8 cellular contexts compared by ENCODE assay signal in genomic region chrX:67555578-67556203, GRCh38. TPM values are rescaled to one million over a fixed set of nuclear protein-coding genes. Genes with fewer than 3 reads are reported as not detected.
DNase-seq lines count a peak whose midpoint lies in the region; ATAC-seq and TF ChIP-seq lines count a peak whose summit lies in the region.

No MANE protein-coding gene starts in this region.

- ATAC-seq in natural killer cell: peak in 1 of 3 donors; percentile 61
- ATAC-seq in HG02970 (IDR thresholded peaks at IDR 0.05; ENCODE audit: low FRiP score, unreplicated experiment): no peak
- ATAC-seq in HG03039 (IDR thresholded peaks at IDR 0.05; ENCODE audit: unreplicated experiment): no peak

- H3K9me2 ChIP-seq in Loucy (replicated peaks; ENCODE audit: low read depth, low read length): no peaks in the 10 kb centered on the region

- H3K4me2 ChIP-seq in Loucy (ENCODE audit: low read depth, low read length, poor library complexity, severe bottlenecking): no peak overlapping the region

- no peak overlapping the region for H3K27ac ChIP-seq in AG04450 (ENCODE audit: low read depth, low read length)

- H3K36me3 Mint-ChIP-seq in natural killer cell: no peaks in the 10 kb centered on the region

- H3K36me3 ChIP-seq in Loucy (ENCODE audit: insufficient read depth, low read length): no peaks in the 10 kb centered on the region

- no peaks in the 10 kb centered on the region for H3K27me3 ChIP-seq in AG04450 (ENCODE audit: control insufficient read depth, insufficient read depth, low read length)
- H3K27me3 ChIP-seq in Loucy (ENCODE audit: insufficient read depth, low read length, poor library complexity, severe bottlenecking): no peaks in the 10 kb centered on the region

- intact Hi-C loops in natural killer cell (cut with micrococcal nuclease): no loop called here

- no peak overlapping the region for H2AFZ ChIP-seq in Loucy (ENCODE audit: low read length)

- H3K9me3 ChIP-seq in AG04450 (ENCODE audit: control insufficient read depth, insufficient read depth, low read length) (no peaks in the 10 kb centered on the region), Loucy (ENCODE audit: insufficient read depth, low read depth, low read length) (no peaks in the 10 kb centered on the region)

- H3K4me3 ChIP-seq in AG04450 (ENCODE audit: low read depth, low read length) (no peak overlapping the region), Loucy (ENCODE audit: low read length, poor library complexity, severe bottlenecking) (no peak overlapping the region), choroid plexus epithelial cell (ENCODE audit: low read depth, low read length) (no peak overlapping the region)

- no peak overlapping the region for H3K27ac Mint-ChIP-seq in natural killer cell

- no peaks in the 10 kb centered on the region for H3K4me1 ChIP-seq in Loucy (ENCODE audit: insufficient read depth, low read length, poor library complexity, severe bottlenecking)

- H3K27me3 Mint-ChIP-seq in natural killer cell (ENCODE audit: low read depth in 2 of 2): peaks cover 3 to 23% of the 10 kb centered on the region in 2 donors

- in situ Hi-C loops in GM13976 (cut with MboI; ENCODE audit: low sequenced_read_pairs, unreplicated experiment): no loop called here

- POLR2A ChIA-PET in AG04450 (lab: Yijun Ruan, JAX): interaction anchor here (0.6 kb wide), 1 partner anchor 9 kb away, joined by 5 read pairs; no protein-coding TSS in a partner anchor

- no peaks in the 10 kb centered on the region for H4K20me1 ChIP-seq in Loucy (ENCODE audit: insufficient read depth, low read length, poor library complexity, severe bottlenecking)

- no peaks in the 10 kb centered on the region for H3K9me3 Mint-ChIP-seq in natural killer cell

- no peaks in the 10 kb centered on the region for H3K4me1 Mint-ChIP-seq in natural killer cell

- H3K9ac ChIP-seq in Loucy (ENCODE audit: low read depth, low read length, poor library complexity, severe bottlenecking): no peak overlapping the region

- DNase-seq in AG04450 (ENCODE audit: low read depth, low spot score) (no peak), GM13976 (ENCODE audit: low spot score) (no peak), choroid plexus epithelial cell (ENCODE audit: low read depth) (peak; percentile 51), natural killer cell (no peak), GOT3 (lab: John Stamatoyannopoulos, UW) (no peak)

- no peak overlapping the region for H3K4me3 Mint-ChIP-seq in natural killer cell

- no peaks in the 10 kb centered on the region for H3K79me2 ChIP-seq in Loucy (ENCODE audit: insufficient read depth, low read length)

- TF ChIP-seq CTCF in AG04450 (IDR thresholded peaks at IDR 0.05; ENCODE audit: low read depth, low read length) (peak; percentile 64), GM13976 (IDR thresholded peaks at IDR 0.05; ENCODE audit: borderline replicate concordance, control extremely low read depth, extremely low read depth, insufficient read depth, missing control alignments) (peak; percentile 49), Loucy (conservative IDR thresholded peaks at IDR 0.05; ENCODE audit: low read length) (peak; percentile 69), choroid plexus epithelial cell (conservative IDR thresholded peaks at IDR 0.05; ENCODE audit: low read depth, low read length) (peak; percentile 77), natural killer cell (IDR thresholded peaks at IDR 0.05) (peak; percentile 37)

- no peaks in the 10 kb centered on the region for H3F3A ChIP-seq in Loucy (ENCODE audit: low read depth)

- CTCF ChIA-PET in AG04450 (lab: Charles Lee): interaction anchor here (0.6 to 2.0 kb wide), 9 partner anchors 11 to 590 kb away, joined by 3 to 14 read pairs (median 3); no protein-coding TSS in a partner anchor

RNA-seq across cellular contexts. Expression of gene AR, which starts 11.9 kb away (rescaled TPM):
- polyA plus RNA-seq in AG04450 (2011; rRNA removed): 11.6 and 13.1 TPM in 2 replicates
- 34.0 and 36.4 TPM in 2 replicates for polyA minus RNA-seq in AG04450 (2011; rRNA and poly(A)+ RNA removed)
- total RNA-seq in natural killer cell: under 1 TPM in 1 of 3 donors, not detected in 2; 0.02 TPM
